In the genomic region with DNA sequence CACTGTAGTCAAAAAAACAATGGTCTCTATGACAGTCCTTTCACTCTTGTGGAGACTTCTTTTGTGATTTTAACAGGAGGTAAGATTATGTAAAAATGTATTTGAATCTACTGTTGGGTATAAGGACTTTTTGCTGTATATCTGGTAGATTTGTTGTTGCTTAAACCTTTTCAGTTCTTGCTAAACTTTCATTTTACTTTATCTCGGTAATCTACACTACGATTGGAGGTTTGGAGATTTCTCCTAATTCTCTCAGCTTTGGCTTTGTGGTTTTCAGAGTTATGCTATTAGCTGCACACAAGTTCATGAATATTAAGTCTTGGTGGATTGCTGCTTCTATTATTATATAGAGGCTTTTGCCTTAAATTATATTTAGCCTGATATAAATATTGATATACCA, we compare ENCODE assay signal across 16 cellular contexts.
DNase-seq lines count a peak whose midpoint lies in the region; ATAC-seq and TF ChIP-seq lines count a peak whose summit lies in the region.
"Had no signal": no experiment of that assay in that cellular context is flagged by ENCODE, and none has a peak within 500 bp of the region (broad histone marks: within the 10 kb centered on the region; RNA-seq: fewer than 3 reads in every experiment).

No MANE protein-coding gene starts in this region.

- H3K9ac ChIP-seq in BLaER1 (no peak overlapping the region), DND-41 (ENCODE audit: low read depth, low read length) (no peak overlapping the region)

- no peak for TF ChIP-seq CTCF in DND-41 (IDR thresholded peaks at IDR 0.05; ENCODE audit: borderline replicate concordance, extremely low read depth, low read length, poor library complexity, severe bottlenecking)
- TF ChIP-seq CTCF in GM23338 (conservative IDR thresholded peaks at IDR 0.05; ENCODE audit: low read depth in 2 of 2), result no peak

- no peak overlapping the region for H2AFZ ChIP-seq in DND-41 (ENCODE audit: low read depth, low read length)
- H2AFZ ChIP-seq in GM23338, result no peak overlapping the region
- H2AFZ ChIP-seq: hepatocyte had no signal

- H3K27me3 Mint-ChIP-seq in effector memory CD8-positive, alpha-beta T cell, result no peaks in the 10 kb centered on the region
- H3K27me3 Mint-ChIP-seq in GM23338 (ENCODE audit: insufficient read depth, low read depth, poor library complexity), result no peaks in the 10 kb centered on the region

- H3K4me2 ChIP-seq in BLaER1 (peak overlapping the region; percentile 10; the same call in 1 of the 2 replicates), DND-41 (ENCODE audit: insufficient read depth, low read length) (no peak overlapping the region; the same call in 1 of the 2 replicates), GM23338 (no peak overlapping the region)
- H3K4me2 ChIP-seq: hepatocyte had no signal

- peak overlapping the region in 1 of 2 donors; percentile 16 for H3K4me3 Mint-ChIP-seq in effector memory CD8-positive, alpha-beta T cell
- H3K4me3 Mint-ChIP-seq in GM23338, result no peak overlapping the region
- H3K4me3 Mint-ChIP-seq: H9 had no signal

- peaks cover 56% of the 10 kb centered on the region for H3K4me1 ChIP-seq in BLaER1
- peaks cover 16% of the 10 kb centered on the region for H3K4me1 ChIP-seq in DND-41 (ENCODE audit: insufficient read depth, low read length)
- H3K4me1 ChIP-seq in GM23338 (ENCODE audit: insufficient read depth), result no peaks in the 10 kb centered on the region

- no peak for DNase-seq in DND-41
- DNase-seq in effector memory CD8-positive, alpha-beta T cell, result no peak
- no peak for DNase-seq in GM23338 (ENCODE audit: low spot score)
- no peak for DNase-seq in stimulated activated naive CD4-positive, alpha-beta T cell (lab: John Stamatoyannopoulos, UW)
- no peak for DNase-seq in left lobe of liver (ENCODE audit: low spot score)
- DNase-seq: effector CD8-positive, alpha-beta T cell; H9; NCI-H1417 treated with DMSO at 0.1 percent for 48 hours; nucleus accumbens; stimulated activated CD4-positive, alpha-beta T cell treated with anti-CD3 and anti-CD28 coated beads, Interleukin-4, amount 100 ng/mL, for 24 hours; stimulated activated CD8-positive, alpha-beta memory T cell treated with anti-CD3 and anti-CD28 coated beads, Interleukin-4, amount 100 ng/mL, for 48 hours; thyroid gland had no signal

- H3K9me3 ChIP-seq in BLaER1 (no peaks in the 10 kb centered on the region), DND-41 (ENCODE audit: insufficient read depth, low read length, severe bottlenecking) (no peaks in the 10 kb centered on the region)
- H3K9me3 ChIP-seq: thyroid gland had no signal

- H3F3A ChIP-seq in GM23338 (replicated peaks; ENCODE audit: low read depth), result no peaks in the 10 kb centered on the region

- H3K27ac ChIP-seq in BLaER1 (no peak overlapping the region), DND-41 (ENCODE audit: low read length) (no peak overlapping the region), GM23338 (ENCODE audit: low read depth) (no peak overlapping the region)
- H3K27ac ChIP-seq: hepatocyte had no signal

- H3K4me1 Mint-ChIP-seq in effector memory CD8-positive, alpha-beta T cell (ENCODE audit: low read depth in 2 of 2), result peaks cover 2 to 6% of the 10 kb centered on the region in 2 donors
- H3K4me1 Mint-ChIP-seq in GM23338, result no peaks in the 10 kb centered on the region; the same call in 2 of the 3 replicates

- H3K9me2 ChIP-seq in GM23338 (ENCODE audit: insufficient read depth), result no peaks in the 10 kb centered on the region

- H3K9me3 Mint-ChIP-seq in effector memory CD8-positive, alpha-beta T cell, result no peaks in the 10 kb centered on the region
- H3K9me3 Mint-ChIP-seq in GM23338, result no peaks in the 10 kb centered on the region
- H3K9me3 Mint-ChIP-seq: H9 had no signal

- no peaks in the 10 kb centered on the region for H4K20me1 ChIP-seq in BLaER1
- H4K20me1 ChIP-seq in DND-41 (ENCODE audit: insufficient read depth, low read length), result peaks cover 3% of the 10 kb centered on the region; the same call in 1 of the 2 replicates
- no peaks in the 10 kb centered on the region for H4K20me1 ChIP-seq in GM23338 (replicated peaks; ENCODE audit: insufficient read depth)

- no peak overlapping the region for H3K4me3 ChIP-seq in BLaER1
- no peak overlapping the region for H3K4me3 ChIP-seq in DND-41 (ENCODE audit: low read depth in 1 of 2, low read length in 2 of 2)
- no peak overlapping the region for H3K4me3 ChIP-seq in GM23338
- H3K4me3 ChIP-seq: hepatocyte, thyroid gland had no signal

- no peak overlapping the region for H3K27ac Mint-ChIP-seq in effector memory CD8-positive, alpha-beta T cell
- H3K27ac Mint-ChIP-seq in GM23338, result no peak overlapping the region
- H3K27ac Mint-ChIP-seq: H9 had no signal

- H3K27me3 ChIP-seq in BLaER1 (no peaks in the 10 kb centered on the region), DND-41 (ENCODE audit: insufficient read depth, low read length, poor library complexity) (peaks cover 36% of the 10 kb centered on the region), GM23338 (ENCODE audit: insufficient read depth) (no peaks in the 10 kb centered on the region)
- H3K27me3 ChIP-seq: hepatocyte, thyroid gland had no signal

- ATAC-seq in DND-41 (ENCODE audit: insufficient read depth, low read depth) (peak; percentile 83), SK-N-SH treated with all-trans-retinoic acid at 6 μM for 48 hours (no peak), GM23338 (no peak), left lobe of liver (no peak)
- ATAC-seq in effector memory CD8-positive, alpha-beta T cell (replicated peaks), result peak; percentile 29
- ATAC-seq: sciatic nerve had no signal

- H3K79me2 ChIP-seq in DND-41 (ENCODE audit: insufficient read depth, low read length) (no peaks in the 10 kb centered on the region), GM23338 (replicated peaks; ENCODE audit: insufficient read depth) (no peaks in the 10 kb centered on the region)
- H3K79me2 ChIP-seq: hepatocyte had no signal

- H3K36me3 Mint-ChIP-seq in effector memory CD8-positive, alpha-beta T cell (ENCODE audit: insufficient read depth), result no peaks in the 10 kb centered on the region
- no peaks in the 10 kb centered on the region for H3K36me3 Mint-ChIP-seq in GM23338 (ENCODE audit: low read depth)

- H3K36me3 ChIP-seq in BLaER1 (no peaks in the 10 kb centered on the region), DND-41 (ENCODE audit: insufficient read depth, low read length) (no peaks in the 10 kb centered on the region), GM23338 (ENCODE audit: insufficient read depth) (no peaks in the 10 kb centered on the region)
- H3K36me3 ChIP-seq: thyroid gland had no signal

TF ChIP-seq in SK-N-SH treated with all-trans-retinoic acid at 6 μM for 48 hours, 23 proteins besides CTCF, POLR2A, EP300 and RAD21:
- TF ChIP-seq SNAI2 (CRISPR knock-in tag; IDR thresholded peaks at IDR 0.05) (0 out of 2 replicates have a peak, but pooled peaks have one; percentile 29), ZNF8 (CRISPR knock-in tag; IDR thresholded peaks at IDR 0.05) (no peak)

TF ChIP-seq in GM23338, 12 proteins besides CTCF, POLR2A, EP300 and RAD21 (continues in another document):
- TF ChIP-seq, protein P1, sequence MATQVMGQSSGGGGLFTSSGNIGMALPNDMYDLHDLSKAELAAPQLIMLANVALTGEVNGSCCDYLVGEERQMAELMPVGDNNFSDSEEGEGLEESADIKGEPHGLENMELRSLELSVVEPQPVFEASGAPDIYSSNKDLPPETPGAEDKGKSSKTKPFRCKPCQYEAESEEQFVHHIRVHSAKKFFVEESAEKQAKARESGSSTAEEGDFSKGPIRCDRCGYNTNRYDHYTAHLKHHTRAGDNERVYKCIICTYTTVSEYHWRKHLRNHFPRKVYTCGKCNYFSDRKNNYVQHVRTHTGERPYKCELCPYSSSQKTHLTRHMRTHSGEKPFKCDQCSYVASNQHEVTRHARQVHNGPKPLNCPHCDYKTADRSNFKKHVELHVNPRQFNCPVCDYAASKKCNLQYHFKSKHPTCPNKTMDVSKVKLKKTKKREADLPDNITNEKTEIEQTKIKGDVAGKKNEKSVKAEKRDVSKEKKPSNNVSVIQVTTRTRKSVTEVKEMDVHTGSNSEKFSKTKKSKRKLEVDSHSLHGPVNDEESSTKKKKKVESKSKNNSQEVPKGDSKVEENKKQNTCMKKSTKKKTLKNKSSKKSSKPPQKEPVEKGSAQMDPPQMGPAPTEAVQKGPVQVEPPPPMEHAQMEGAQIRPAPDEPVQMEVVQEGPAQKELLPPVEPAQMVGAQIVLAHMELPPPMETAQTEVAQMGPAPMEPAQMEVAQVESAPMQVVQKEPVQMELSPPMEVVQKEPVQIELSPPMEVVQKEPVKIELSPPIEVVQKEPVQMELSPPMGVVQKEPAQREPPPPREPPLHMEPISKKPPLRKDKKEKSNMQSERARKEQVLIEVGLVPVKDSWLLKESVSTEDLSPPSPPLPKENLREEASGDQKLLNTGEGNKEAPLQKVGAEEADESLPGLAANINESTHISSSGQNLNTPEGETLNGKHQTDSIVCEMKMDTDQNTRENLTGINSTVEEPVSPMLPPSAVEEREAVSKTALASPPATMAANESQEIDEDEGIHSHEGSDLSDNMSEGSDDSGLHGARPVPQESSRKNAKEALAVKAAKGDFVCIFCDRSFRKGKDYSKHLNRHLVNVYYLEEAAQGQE (IDR thresholded peaks at IDR 0.05; ENCODE audit: unreplicated experiment), result no peak

Comparison
In these comparisons a context has a peak if more than half of its experiments do, and no peak if none do; other contexts are left out.
1. ATAC-seq: peak in DND-41 (single experiment) and effector memory CD8-positive, alpha-beta T cell (single experiment); none in SK-N-SH treated with all-trans-retinoic acid at 6 μM for 48 hours (single experiment), GM23338 (single experiment) and left lobe of liver (single experiment).